Comparison of ENCODE assay signal across 15 cellular contexts in genomic region chr5:150496534-150496933, GRCh38. TPM values are rescaled to one million over a fixed set of nuclear protein-coding genes. Genes with fewer than 3 reads are reported as not detected.
DNase-seq lines count a peak whose midpoint lies in the region; ATAC-seq and TF ChIP-seq lines count a peak whose summit lies in the region.
"Had no signal": no experiment of that assay in that cellular context is flagged by ENCODE, and none has a peak within 500 bp of the region (broad histone marks: within the 10 kb centered on the region; RNA-seq: fewer than 3 reads in every experiment).

No MANE protein-coding gene starts in this region.

- no peak overlapping the region for H3K14ac ChIP-seq in neuronal stem cell (ENCODE audit: low read length)

- H3K36me3 ChIP-seq in RWPE2 (ENCODE audit: low read depth) (peaks cover 25% of the 10 kb centered on the region), esophagus (ENCODE audit: control insufficient read depth in 2 of 2, insufficient read depth in 2 of 2, low read length in 1 of 2) (peaks cover 0 to 5% of the 10 kb centered on the region in 2 donors), neuronal stem cell (replicated peaks in 1 of 2; ENCODE audit: control insufficient read depth in 2 of 2, insufficient read depth in 2 of 2, low read length in 2 of 2) (peaks cover 2 to 59% of the 10 kb centered on the region in 2 donors), thyroid gland (no peaks in the 10 kb centered on the region)
- H3K36me3 ChIP-seq in CD4-positive, alpha-beta memory T cell (ENCODE audit: insufficient read depth, low read length): no peaks in the 10 kb centered on the region

- H4K8ac ChIP-seq in neuronal stem cell (ENCODE audit: low read depth, low read length): no peak overlapping the region

- H2AFZ ChIP-seq in neuronal stem cell (ENCODE audit: low read length): no peak overlapping the region

- H3K27ac ChIP-seq in RWPE2 (ENCODE audit: poor library complexity, severe bottlenecking) (peak overlapping the region; percentile 88), esophagus (ENCODE audit: low read depth in 2 of 2, low read length in 1 of 2) (peak overlapping the region; percentile 86 to 94), neuronal stem cell (replicated peaks; ENCODE audit: low read length) (no peak overlapping the region), thyroid gland (peak overlapping the region; percentile 67 to 98 (median 96))
- H3K27ac ChIP-seq in CD4-positive, alpha-beta memory T cell (ENCODE audit: low read depth, low read length): no peak overlapping the region

- intact Hi-C loops in thyroid gland (cut with DNase I): no loop called here
- intact Hi-C loops in CD4-positive, alpha-beta memory T cell (cut with micrococcal nuclease): no loop called here

- H4K91ac ChIP-seq in neuronal stem cell (ENCODE audit: low read depth, low read length, poor library complexity): no peak overlapping the region

- WGBS in esophagus, 2 donors: 38 to 55% methylated on average over 4 of the region's 4 CpGs
- WGBS in neuronal stem cell (ENCODE audit: extremely low coverage in 2 of 2, insufficient read length in 2 of 2, insufficient replicate concordance in 1 of 2), 2 donors: no CpG with 5 or more reads among the region's 4 CpGs
- WGBS in thyroid gland, 2 donors: 64 to 72% methylated on average over 4 of the region's 4 CpGs

- no peaks in the 10 kb centered on the region for H3K27me3 Mint-ChIP-seq in activated CD4-positive, alpha-beta T cell treated with anti-CD3 and anti-CD28 coated beads, Interleukin-2, amount 10 ng/mL, durations not matched to agents 7 days and 5 days
- H3K27me3 Mint-ChIP-seq in CD4-positive, alpha-beta memory T cell: no peaks in the 10 kb centered on the region

- H3K79me1 ChIP-seq in neuronal stem cell (ENCODE audit: low read depth, low read length): peaks cover 12% of the 10 kb centered on the region

- no peak overlapping the region for H2BK5ac ChIP-seq in neuronal stem cell (ENCODE audit: low read length)

- no peak for ATAC-seq in RWPE2 (ENCODE audit: low read depth)
- ATAC-seq in HG02610 (IDR thresholded peaks at IDR 0.05; ENCODE audit: unreplicated experiment): no peak

- H3K23ac ChIP-seq in neuronal stem cell (ENCODE audit: low read depth, low read length, poor library complexity): no peak overlapping the region

- H2AK5ac ChIP-seq in neuronal stem cell (ENCODE audit: low read depth, low read length): peak overlapping the region; percentile 63

- H3K27me3 ChIP-seq in RWPE2 (ENCODE audit: insufficient read depth, poor library complexity, severe bottlenecking) (no peaks in the 10 kb centered on the region), esophagus (ENCODE audit: control insufficient read depth in 1 of 2, insufficient read depth in 2 of 2, low read length in 2 of 2) (no peaks in the 10 kb centered on the region), neuronal stem cell (ENCODE audit: control insufficient read depth in 3 of 3, insufficient read depth in 3 of 3, low read depth in 1 of 3, low read length in 3 of 3) (no peaks in the 10 kb centered on the region), thyroid gland (no peaks in the 10 kb centered on the region)
- H3K27me3 ChIP-seq in CD4-positive, alpha-beta memory T cell (ENCODE audit: insufficient read depth, low read length): no peaks in the 10 kb centered on the region

- H2BK120ac ChIP-seq in neuronal stem cell (ENCODE audit: low read depth, low read length): no peak overlapping the region

- H3K9me3 ChIP-seq in RWPE2 (ENCODE audit: severe bottlenecking) (no peaks in the 10 kb centered on the region), esophagus (ENCODE audit: control insufficient read depth in 2 of 2, insufficient read depth in 1 of 2, low read depth in 1 of 2, low read length in 1 of 2) (no peaks in the 10 kb centered on the region), neuronal stem cell (replicated peaks in 1 of 2; ENCODE audit: control insufficient read depth in 2 of 2, insufficient read depth in 1 of 2, low read depth in 1 of 2, low read length in 2 of 2) (peaks cover 0 to 1% of the 10 kb centered on the region in 2 donors), thyroid gland (no peaks in the 10 kb centered on the region)
- no peaks in the 10 kb centered on the region for H3K9me3 ChIP-seq in CD4-positive, alpha-beta memory T cell (ENCODE audit: control insufficient read depth in 1 of 2, low read length in 2 of 2)

- H3K4me1 ChIP-seq in RWPE2 (ENCODE audit: insufficient read depth, poor library complexity, severe bottlenecking) (peaks cover 71% of the 10 kb centered on the region), esophagus (ENCODE audit: control insufficient read depth in 2 of 2, insufficient read depth in 2 of 2, low read length in 1 of 2) (peaks cover 26 to 52% of the 10 kb centered on the region in 2 donors), neuronal stem cell (ENCODE audit: control insufficient read depth in 2 of 2, insufficient read depth in 1 of 2, low read depth in 1 of 2, low read length in 2 of 2) (peaks cover 25 to 43% of the 10 kb centered on the region in 2 donors), thyroid gland (peaks cover 64 to 69% of the 10 kb centered on the region in 2 donors)
- no peaks in the 10 kb centered on the region for H3K4me1 ChIP-seq in CD4-positive, alpha-beta memory T cell (ENCODE audit: insufficient read depth, low read length)

- no peak overlapping the region for H3K4me2 ChIP-seq in neuronal stem cell (ENCODE audit: insufficient read depth, low read length, poor library complexity, severe bottlenecking)

- no peak for TF ChIP-seq POLR2A in thyroid gland (IDR thresholded peaks at IDR 0.05)

- CTCF ChIA-PET in activated CD4-positive, alpha-beta T cell treated with anti-CD3 and anti-CD28 coated beads, Interleukin-2, amount 10 ng/mL, durations not matched to agents 7 days and 5 days (lab: Charles Lee): interaction anchor here (0.8 kb wide), 1 partner anchor 12 kb away, joined by 3 read pairs; no protein-coding TSS in a partner anchor
- CTCF ChIA-PET in CD4-positive, alpha-beta memory T cell (lab: Charles Lee; ENCODE audit: partially characterized antibody): no interaction called here

- no peak overlapping the region for H3K4me3 Mint-ChIP-seq in activated CD4-positive, alpha-beta T cell treated with anti-CD3 and anti-CD28 coated beads, Interleukin-2, amount 10 ng/mL, durations not matched to agents 7 days and 5 days
- H3K4me3 Mint-ChIP-seq in CD4-positive, alpha-beta memory T cell: no peak overlapping the region
- H3K4me3 Mint-ChIP-seq: nephron had no signal

- no peaks in the 10 kb centered on the region for H3K4me1 Mint-ChIP-seq in activated CD4-positive, alpha-beta T cell treated with anti-CD3 and anti-CD28 coated beads, Interleukin-2, amount 10 ng/mL, durations not matched to agents 7 days and 5 days
- H3K4me1 Mint-ChIP-seq in CD4-positive, alpha-beta memory T cell: no peaks in the 10 kb centered on the region

- H2BK15ac ChIP-seq in neuronal stem cell (ENCODE audit: low read length): peak overlapping the region; percentile 32

- DNase-seq in RWPE2 (ENCODE audit: low spot score) (no peak), neuronal stem cell (ENCODE audit: low spot score) (no peak), thyroid gland (no peak)
- DNase-seq in activated naive CD4-positive, alpha-beta T cell treated with anti-CD3 and anti-CD28 coated beads, Interleukin-2, amount 50 U/mL, for 16 hours: no peak
- DNase-seq in activated CD4-positive, alpha-beta T cell treated with anti-CD3 and anti-CD28 coated beads, Interleukin-2, amount 10 ng/mL, durations not matched to agents 7 days and 5 days: no peak
- DNase-seq in CD4-positive, alpha-beta memory T cell: no peak
- DNase-seq: activated naive CD4-positive, alpha-beta T cell; GF-D8; HCEC 1CT; islet precursor cell; NCI-H1092; stimulated activated CD4-positive, alpha-beta T cell treated with anti-CD3 and anti-CD28 coated beads, Interleukin-1b, Interleukin-23, amount 100 ng/mL, for 48 hours had no signal

- H3K4ac ChIP-seq in neuronal stem cell (ENCODE audit: low read length): no peak overlapping the region

- H3K27ac Mint-ChIP-seq in activated CD4-positive, alpha-beta T cell treated with anti-CD3 and anti-CD28 coated beads, Interleukin-2, amount 10 ng/mL, durations not matched to agents 7 days and 5 days: no peak overlapping the region
- peak overlapping the region in 1 of 7 donors; percentile 36 for H3K27ac Mint-ChIP-seq in CD4-positive, alpha-beta memory T cell

- POLR2A ChIA-PET in activated CD4-positive, alpha-beta T cell treated with anti-CD3 and anti-CD28 coated beads, Interleukin-2, amount 10 ng/mL, durations not matched to agents 7 days and 5 days (lab: Charles Lee): no interaction called here
- POLR2A ChIA-PET in CD4-positive, alpha-beta memory T cell (lab: Charles Lee; ENCODE audit: partially characterized antibody): no interaction called here

- H3K4me3 ChIP-seq in RWPE2 (ENCODE audit: severe bottlenecking) (no peak overlapping the region), esophagus (ENCODE audit: low read depth in 1 of 2, low read length in 2 of 2) (no peak overlapping the region), neuronal stem cell (ENCODE audit: low read length in 2 of 2) (no peak overlapping the region), thyroid gland (replicated peaks in 1 of 3) (no peak overlapping the region)
- H3K4me3 ChIP-seq in CD4-positive, alpha-beta memory T cell (ENCODE audit: low read length in 2 of 2): no peak overlapping the region

- H3K9me3 Mint-ChIP-seq in activated CD4-positive, alpha-beta T cell treated with anti-CD3 and anti-CD28 coated beads, Interleukin-2, amount 10 ng/mL, durations not matched to agents 7 days and 5 days: no peaks in the 10 kb centered on the region
- H3K9me3 Mint-ChIP-seq in CD4-positive, alpha-beta memory T cell: no peaks in the 10 kb centered on the region
- H3K9me3 Mint-ChIP-seq: nephron had no signal

- H2BK12ac ChIP-seq in neuronal stem cell (ENCODE audit: low read length): no peak overlapping the region

- H3K36me3 Mint-ChIP-seq in activated CD4-positive, alpha-beta T cell treated with anti-CD3 and anti-CD28 coated beads, Interleukin-2, amount 10 ng/mL, durations not matched to agents 7 days and 5 days (ENCODE audit: low read depth): no peaks in the 10 kb centered on the region
- no peaks in the 10 kb centered on the region for H3K36me3 Mint-ChIP-seq in CD4-positive, alpha-beta memory T cell

- H3K9ac ChIP-seq in neuronal stem cell (ENCODE audit: low read depth, low read length, poor library complexity): no peak overlapping the region

- peak overlapping the region; percentile 44 for H3K18ac ChIP-seq in neuronal stem cell (ENCODE audit: low read length)

- TF ChIP-seq CTCF in RWPE2 (IDR thresholded peaks at IDR 0.05; ENCODE audit: poor library complexity, severe bottlenecking) (no peak), thyroid gland (IDR thresholded peaks at IDR 0.05) (no peak)

RNA-seq across cellular contexts. Expression of gene NDST1, which starts 11.4 kb away (rescaled TPM):
- 10 to 100 TPM; 29.9 to 37.3 TPM for polyA plus RNA-seq in esophagus
- polyA plus RNA-seq in neuronal stem cell (2013, experiment 1 of 2): 27.1 TPM
- polyA plus RNA-seq in neuronal stem cell (2013, experiment 2 of 2): 25.9 TPM
- total RNA-seq in thyroid gland: 100 to 1,000 TPM in 2 of 4 donors, 10 to 100 TPM in 2; 84.9 to 171 (median 113) TPM
- under 1 TPM; 0.50 to 0.71 TPM for total RNA-seq in activated CD4-positive, alpha-beta T cell treated with anti-CD3 and anti-CD28 coated beads, Interleukin-2, amount 10 ng/mL, durations not matched to agents 7 days and 5 days
- total RNA-seq in CD4-positive, alpha-beta memory T cell: under 1 TPM; 0.35 to 0.64 TPM
- polyA plus RNA-seq in CD4-positive, alpha-beta memory T cell: under 1 TPM in 1 of 2 donors, not detected in 1; 0.29 TPM

RNA-seq across cellular contexts. Expression of gene RPS14, which starts 47.0 kb away (rescaled TPM):
- 1,000 to 10,000 TPM; 2,283 to 4,187 TPM for polyA plus RNA-seq in esophagus
- polyA plus RNA-seq in neuronal stem cell (2013, experiment 1 of 2): 5,106 TPM
- polyA plus RNA-seq in neuronal stem cell (2013, experiment 2 of 2): 5,095 TPM
- total RNA-seq in thyroid gland: 1,000 to 10,000 TPM; 2,017 to 5,540 (median 2,786) TPM
- 1,000 to 10,000 TPM; 2,151 to 2,478 TPM for total RNA-seq in activated CD4-positive, alpha-beta T cell treated with anti-CD3 and anti-CD28 coated beads, Interleukin-2, amount 10 ng/mL, durations not matched to agents 7 days and 5 days
- 1,000 to 10,000 TPM; 5,260 to 5,575 TPM for total RNA-seq in CD4-positive, alpha-beta memory T cell
- 1,000 to 10,000 TPM; 7,865 to 9,996 TPM for polyA plus RNA-seq in CD4-positive, alpha-beta memory T cell

Comparison
In these comparisons a context has a peak if more than half of its experiments do, and no peak if none do; other contexts are left out.
1. H3K27ac ChIP-seq: peak in RWPE2 (single experiment), esophagus (2 of 2) and thyroid gland (3 of 3); none in neuronal stem cell (single experiment) and CD4-positive, alpha-beta memory T cell (single experiment).
2. RNA of gene NDST1, which starts 11.4 kb away (total RNA-seq): 84.9 to 171 TPM in thyroid gland; 0.50 to 0.71 TPM in activated CD4-positive, alpha-beta T cell treated with anti-CD3 and anti-CD28 coated beads, Interleukin-2, amount 10 ng/mL, durations not matched to agents 7 days and 5 days and 0.35 to 0.64 TPM in CD4-positive, alpha-beta memory T cell; every median in the first group is over 10 times any median in the second.